Comparison of ENCODE assay signal across 11 cellular contexts in the genomic region with DNA sequence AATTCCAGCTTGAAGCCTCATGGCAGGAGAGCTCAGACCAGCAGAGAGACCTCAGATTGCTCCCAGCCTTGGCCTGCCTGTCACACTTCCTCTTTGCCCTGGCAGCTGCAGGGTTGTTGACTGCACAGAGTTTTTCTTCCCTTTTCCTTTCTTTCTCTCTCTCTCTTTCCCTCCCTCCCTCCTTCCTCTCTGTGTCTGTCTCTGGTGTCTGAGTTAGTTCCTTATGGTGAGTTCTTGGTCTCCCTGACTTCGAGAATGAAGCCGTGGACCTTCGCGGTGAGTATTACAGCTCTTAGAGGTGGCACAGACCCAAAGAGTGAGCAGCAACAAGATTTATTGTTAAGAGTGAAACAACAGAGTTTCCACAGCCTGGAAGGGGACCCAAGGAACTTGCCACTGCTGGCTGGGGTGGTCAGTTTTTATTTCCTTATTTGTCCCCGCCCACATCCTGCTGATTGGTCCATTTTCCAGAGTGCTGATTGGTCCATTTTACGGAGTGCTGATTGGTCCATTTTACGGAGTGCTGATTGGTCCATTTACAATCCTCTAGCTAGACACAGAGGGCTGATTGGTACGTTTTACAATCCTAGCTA.
DNase-seq lines count a peak whose midpoint lies in the region; ATAC-seq and TF ChIP-seq lines count a peak whose summit lies in the region.
"Had no signal": no experiment of that assay in that cellular context is flagged by ENCODE, and none has a peak within 500 bp of the region (broad histone marks: within the 10 kb centered on the region; RNA-seq: fewer than 3 reads in every experiment).

No MANE protein-coding gene starts in this region.

- TF ChIP-seq CTCF in activated B cell treated with CpG ODN at 0.5 μM for 24 hours (IDR thresholded peaks at IDR 0.05) (no peak), transverse colon (IDR thresholded peaks at IDR 0.05) (no peak), brain microvascular endothelial cell (IDR thresholded peaks at IDR 0.05; ENCODE audit: low read depth, low read length, missing control alignments) (no peak)

- H3K36me3 ChIP-seq in transverse colon, result no peaks in the 10 kb centered on the region
- H3K36me3 ChIP-seq in brain microvascular endothelial cell (replicated peaks), result no peaks in the 10 kb centered on the region
- H3K36me3 ChIP-seq: ovary, SJSA1 had no signal

- H3K27me3 Mint-ChIP-seq in activated CD4-positive, alpha-beta T cell treated with anti-CD3 and anti-CD28 coated beads, Interleukin-2, amount 10 ng/mL, durations not matched to agents 7 days and 5 days, result no peaks in the 10 kb centered on the region
- H3K27me3 Mint-ChIP-seq in activated B cell treated with CpG ODN at 0.5 μM for 24 hours, result no peaks in the 10 kb centered on the region

- H3K27me3 ChIP-seq in transverse colon (no peaks in the 10 kb centered on the region), brain microvascular endothelial cell (replicated peaks) (peaks cover 1% of the 10 kb centered on the region)
- H3K27me3 ChIP-seq: ovary, SJSA1 had no signal

- POLR2A ChIA-PET in activated CD4-positive, alpha-beta T cell treated with anti-CD3 and anti-CD28 coated beads, Interleukin-2, amount 10 ng/mL, durations not matched to agents 7 days and 5 days (lab: Charles Lee), result interaction anchor here (0.8 kb wide), 1 partner anchor 52 kb away, joined by 3 read pairs; no protein-coding TSS in a partner anchor
- POLR2A ChIA-PET in activated B cell treated with CpG ODN at 0.5 μM for 24 hours (lab: Charles Lee), result interaction anchor here (1.3 kb wide), 1 partner anchor 255 kb away, joined by 3 read pairs; no protein-coding TSS in a partner anchor

- H3K4me1 Mint-ChIP-seq in activated CD4-positive, alpha-beta T cell treated with anti-CD3 and anti-CD28 coated beads, Interleukin-2, amount 10 ng/mL, durations not matched to agents 7 days and 5 days, result peaks cover 23% of the 10 kb centered on the region
- peaks cover 62% of the 10 kb centered on the region for H3K4me1 Mint-ChIP-seq in activated B cell treated with CpG ODN at 0.5 μM for 24 hours

- in situ Hi-C loops in transverse colon (cut with MboI; ENCODE audit: low pct_ligation_motif_present in 1 of 4, low pct_unique_long_range_greater_than_20kb in 1 of 4, low sequenced_read_pairs in 3 of 4) (loop anchor here in 2 of 4 donors (10.0 kb wide), 2 partner anchors 255 to 895 kb away; no protein-coding TSS in a partner anchor), brain microvascular endothelial cell (cut with HindIII; ENCODE audit: low pct_ligation_motif_present, low sequenced_read_pairs) (no loop called here)

- no peak overlapping the region for H3K4me3 ChIP-seq in transverse colon
- H3K4me3 ChIP-seq in brain microvascular endothelial cell (ENCODE audit: low read depth, low read length), result no peak overlapping the region
- H3K4me3 ChIP-seq: ovary, SJSA1 had no signal

- no peaks in the 10 kb centered on the region for H3K9me3 ChIP-seq in transverse colon
- H3K9me3 ChIP-seq: ovary, SJSA1 had no signal

- TF ChIP-seq POLR2A in transverse colon (IDR thresholded peaks at IDR 0.05), result no peak

- peaks cover 2% of the 10 kb centered on the region for H3K36me3 Mint-ChIP-seq in activated CD4-positive, alpha-beta T cell treated with anti-CD3 and anti-CD28 coated beads, Interleukin-2, amount 10 ng/mL, durations not matched to agents 7 days and 5 days (ENCODE audit: low read depth)
- H3K36me3 Mint-ChIP-seq in activated B cell treated with CpG ODN at 0.5 μM for 24 hours (ENCODE audit: low read depth), result peaks cover 3% of the 10 kb centered on the region

- DNase-seq in activated CD4-positive, alpha-beta T cell treated with anti-CD3 and anti-CD28 coated beads, Interleukin-2, amount 10 ng/mL, durations not matched to agents 7 days and 5 days, result peak; percentile 10
- DNase-seq in activated CD4-positive, alpha-beta T cell treated with anti-CD3 and anti-CD28 coated beads for 1 hour, result no peak
- DNase-seq in activated B cell treated with CpG ODN at 0.5 μM for 24 hours, result peak; percentile 27
- DNase-seq in islet precursor cell, result peak; percentile 32
- DNase-seq in transverse colon, result peak; percentile 28
- no peak for DNase-seq in NCI-H2227 (lab: John Stamatoyannopoulos, UW; ENCODE audit: unreplicated experiment)
- DNase-seq in brain microvascular endothelial cell, result no peak
- DNase-seq: NCI-H1417 had no signal

- H3K4me1 ChIP-seq in transverse colon, result peaks cover 6 to 16% (median 10%) of the 10 kb centered on the region in 4 donors

- CTCF ChIA-PET in activated CD4-positive, alpha-beta T cell treated with anti-CD3 and anti-CD28 coated beads, Interleukin-2, amount 10 ng/mL, durations not matched to agents 7 days and 5 days (lab: Charles Lee), result interaction anchor here (1.2 to 1.7 kb wide), 2 partner anchors 13 to 17 kb away, joined by 3 to 4 read pairs; no protein-coding TSS in a partner anchor
- CTCF ChIA-PET in activated B cell treated with CpG ODN at 0.5 μM for 24 hours (lab: Charles Lee), result interaction anchor here (1.6 kb wide), 1 partner anchor 896 kb away, joined by 3 read pairs; no protein-coding TSS in a partner anchor

- no peak overlapping the region for H3K4me3 Mint-ChIP-seq in activated CD4-positive, alpha-beta T cell treated with anti-CD3 and anti-CD28 coated beads, Interleukin-2, amount 10 ng/mL, durations not matched to agents 7 days and 5 days
- H3K4me3 Mint-ChIP-seq in activated B cell treated with CpG ODN at 0.5 μM for 24 hours, result peak overlapping the region; percentile 60

- 71% methylated on average over 8 of the region's 8 CpGs; no CpG with 5 or more reads in 1 of the 2 donors for WGBS in transverse colon (ENCODE audit: low coverage in 1 of 2), 2 donors

- intact Hi-C loops in activated B cell treated with CpG ODN at 0.5 μM for 24 hours (cut with micrococcal nuclease), result loop anchor here (5.0 kb wide), 3 partner anchors 253 to 1032 kb away; no protein-coding TSS in a partner anchor
- intact Hi-C loops in transverse colon (cut with DNase I; ENCODE audit: low total_unique reads), result loop anchor here (10.0 kb wide), 1 partner anchor 895 kb away; no protein-coding TSS in a partner anchor

- H3K27ac ChIP-seq in transverse colon, result peak overlapping the region; percentile 30 to 42 (median 34)
- H3K27ac ChIP-seq in brain microvascular endothelial cell, result no peak overlapping the region
- H3K27ac ChIP-seq: ovary, SJSA1 had no signal

- no peak overlapping the region for H3K27ac Mint-ChIP-seq in activated CD4-positive, alpha-beta T cell treated with anti-CD3 and anti-CD28 coated beads, Interleukin-2, amount 10 ng/mL, durations not matched to agents 7 days and 5 days
- peak overlapping the region; percentile 92 for H3K27ac Mint-ChIP-seq in activated B cell treated with CpG ODN at 0.5 μM for 24 hours

- ATAC-seq in activated B cell treated with CpG ODN at 0.5 μM for 24 hours (ENCODE audit: low read depth), result peak; percentile 5
- ATAC-seq in HG03039 (IDR thresholded peaks at IDR 0.05; ENCODE audit: unreplicated experiment), result no peak

- no peak for TF ChIP-seq EP300 in transverse colon (IDR thresholded peaks at IDR 0.05; ENCODE audit: low read depth)

- H3K9me3 Mint-ChIP-seq in activated CD4-positive, alpha-beta T cell treated with anti-CD3 and anti-CD28 coated beads, Interleukin-2, amount 10 ng/mL, durations not matched to agents 7 days and 5 days, result peaks cover 7% of the 10 kb centered on the region
- no peaks in the 10 kb centered on the region for H3K9me3 Mint-ChIP-seq in activated B cell treated with CpG ODN at 0.5 μM for 24 hours

Comparison
In these comparisons a context has a peak if more than half of its experiments do, and no peak if none do; other contexts are left out.
1. DNase-seq: peak in activated CD4-positive, alpha-beta T cell treated with anti-CD3 and anti-CD28 coated beads, Interleukin-2, amount 10 ng/mL, durations not matched to agents 7 days and 5 days (single experiment), activated B cell treated with CpG ODN at 0.5 μM for 24 hours (single experiment), islet precursor cell (single experiment) and transverse colon (single experiment); none in activated CD4-positive, alpha-beta T cell treated with anti-CD3 and anti-CD28 coated beads for 1 hour (single experiment), NCI-H2227 (single experiment) and brain microvascular endothelial cell (single experiment).